In the genomic region with DNA sequence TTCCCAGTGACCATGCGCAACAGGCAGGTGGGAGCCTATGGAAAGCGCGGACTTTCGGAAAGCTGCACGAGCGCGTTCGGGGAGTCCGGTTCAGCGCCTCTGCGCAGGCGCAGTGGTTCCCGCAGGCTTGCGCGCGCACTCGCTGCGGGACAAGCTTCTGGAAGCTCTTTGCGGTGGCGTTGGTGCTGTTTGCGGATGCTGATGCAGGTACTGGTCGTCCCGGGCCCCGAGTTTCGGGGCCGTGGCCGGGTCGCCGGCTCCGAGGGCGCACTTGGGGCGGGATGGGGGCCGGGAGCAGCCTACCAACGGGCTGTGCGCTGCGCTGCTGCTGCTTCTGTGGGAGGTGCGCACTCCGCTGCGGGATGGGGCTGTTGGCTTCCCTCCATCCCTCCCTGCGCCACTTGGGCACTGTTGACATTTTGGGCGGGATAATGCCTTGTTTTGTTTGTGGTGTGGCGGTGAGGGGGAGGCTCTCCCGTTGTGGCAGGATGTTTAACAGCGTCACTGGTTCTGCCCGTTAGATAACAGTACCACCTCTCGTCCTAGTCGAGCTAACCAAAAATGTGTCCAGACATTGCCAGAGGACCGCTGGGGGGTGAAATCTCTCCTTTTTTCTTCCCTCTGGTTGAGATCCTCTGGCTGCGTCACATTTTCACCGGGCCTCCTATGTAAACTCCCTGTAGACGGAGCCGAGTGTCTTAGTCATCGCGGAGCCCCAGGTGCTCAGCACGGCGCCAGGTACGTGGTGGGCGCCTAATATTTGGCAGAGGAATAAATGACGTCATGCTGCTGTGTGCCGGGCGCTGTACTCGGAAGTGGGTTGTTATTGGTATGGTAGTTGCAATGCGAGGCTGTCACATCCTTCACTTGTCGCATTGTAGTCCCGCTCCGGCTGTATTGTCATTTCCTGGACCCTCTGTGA, we compare ENCODE assay signal across 8 cellular contexts. TPM values are rescaled to one million over a fixed set of nuclear protein-coding genes. Genes with fewer than 3 reads are reported as not detected.
DNase-seq lines count a peak whose midpoint lies in the region; ATAC-seq and TF ChIP-seq lines count a peak whose summit lies in the region.

A gene (plus strand): TSS at position 124 of the 922 bp plus-strand sequence. CDS start 2,217 bp downstream, outside the sequence.

- peak within 1 kb of the TSS; percentile 79 for H4K12ac ChIP-seq in trophoblast cell (ENCODE audit: low read depth, low read length)

- no peak within 1 kb of the TSS for H3K4ac ChIP-seq in trophoblast cell (ENCODE audit: low read depth, low read length)

- no peak within 1 kb of the TSS for H2BK120ac ChIP-seq in trophoblast cell (ENCODE audit: insufficient read depth, low read length, poor library complexity)

- no peak within 1 kb of the TSS for H2BK5ac ChIP-seq in trophoblast cell (ENCODE audit: low read depth, low read length, poor library complexity)

- peak within 1 kb of the TSS; percentile 93 for H3K4me2 ChIP-seq in trophoblast cell (ENCODE audit: low read length)

- H3K36me3 ChIP-seq in ascending aorta (peaks cover 7 to 34% of the 10 kb centered on the region in 2 donors), trophoblast cell (ENCODE audit: control insufficient read depth in 1 of 2, insufficient read depth in 2 of 2, low read length in 2 of 2) (no peaks in the 10 kb centered on the region), thoracic aorta (peaks cover 3% of the 10 kb centered on the region)

- no peak within 1 kb of the TSS for H3K18ac ChIP-seq in trophoblast cell (ENCODE audit: low read length)

- H2AK5ac ChIP-seq in trophoblast cell (ENCODE audit: low read length): no peak within 1 kb of the TSS

- H4K8ac ChIP-seq in trophoblast cell (ENCODE audit: low read depth, low read length): peak within 1 kb of the TSS; percentile 61

- peak within 1 kb of the TSS; percentile 1 for H4K91ac ChIP-seq in trophoblast cell (ENCODE audit: low read depth, low read length)

- peak within 1 kb of the TSS; percentile 87 for H3K4me3 Mint-ChIP-seq in T-helper 1 cell treated with Interleukin-12 subunit alpha and Interleukin-12 subunit beta and Interleukin-4 antibody, amounts not matched to agents 30 μg/mL and 1 μg/mL, for 36 hours

- H3K27me3 ChIP-seq in ascending aorta (no peaks in the 10 kb centered on the region), trophoblast cell (ENCODE audit: insufficient read depth, low read length) (no peaks in the 10 kb centered on the region), thoracic aorta (replicated peaks; ENCODE audit: insufficient read depth) (no peaks in the 10 kb centered on the region)

- peak within 1 kb of the TSS; percentile 44 for H3K4me3 ChIP-seq in GM12865 (ENCODE audit: low read depth, low read length)
- peak within 1 kb of the TSS; percentile 78 to 92 for H3K4me3 ChIP-seq in ascending aorta
- peak within 1 kb of the TSS; percentile 87 for H3K4me3 ChIP-seq in trophoblast cell (ENCODE audit: low read depth, low read length)
- H3K4me3 ChIP-seq in thoracic aorta: peak within 1 kb of the TSS; percentile 84

- H3K27ac ChIP-seq in ascending aorta: peak within 1 kb of the TSS; percentile 54 to 61
- H3K27ac ChIP-seq in trophoblast cell (ENCODE audit: low read depth, low read length): no peak within 1 kb of the TSS
- peak within 1 kb of the TSS; percentile 51 to 58 for H3K27ac ChIP-seq in thoracic aorta

- H3K9me3 Mint-ChIP-seq in T-helper 1 cell treated with Interleukin-12 subunit alpha and Interleukin-12 subunit beta and Interleukin-4 antibody, amounts not matched to agents 30 μg/mL and 1 μg/mL, for 36 hours: peaks cover 4% of the 10 kb centered on the region

- no CpG with 5 or more reads among the region's 66 CpGs for WGBS in trophoblast cell (ENCODE audit: extremely low coverage, insufficient coverage, insufficient read length)

- peaks cover 18% of the 10 kb centered on the region for H3K4me1 Mint-ChIP-seq in T-helper 1 cell treated with Interleukin-12 subunit alpha and Interleukin-12 subunit beta and Interleukin-4 antibody, amounts not matched to agents 30 μg/mL and 1 μg/mL, for 36 hours (ENCODE audit: low read depth)

- H2AFZ ChIP-seq in trophoblast cell (ENCODE audit: insufficient read depth, low read length, poor library complexity): peak within 1 kb of the TSS; percentile 85

- H3K4me1 ChIP-seq in ascending aorta (no peaks in the 10 kb centered on the region), trophoblast cell (ENCODE audit: control insufficient read depth in 1 of 2, insufficient read depth in 2 of 2, low read length in 2 of 2) (peaks cover 5 to 6% of the 10 kb centered on the region in 2 experiments), thoracic aorta (ENCODE audit: control insufficient read depth in 1 of 2, low read depth in 2 of 2) (peaks cover 5 to 11% of the 10 kb centered on the region in 2 donors)

- no peak within 1 kb of the TSS for H2BK12ac ChIP-seq in trophoblast cell (ENCODE audit: low read length)

- peak within 1 kb of the TSS; percentile 87 for H3K27ac Mint-ChIP-seq in T-helper 1 cell treated with Interleukin-12 subunit alpha and Interleukin-12 subunit beta and Interleukin-4 antibody, amounts not matched to agents 30 μg/mL and 1 μg/mL, for 36 hours

- peak within 1 kb of the TSS; percentile 76 for H3K9ac ChIP-seq in trophoblast cell (ENCODE audit: low read length)

- TF ChIP-seq CTCF in GM12865 (IDR thresholded peaks at IDR 0.05; ENCODE audit: insufficient read depth, low read depth, low read length, missing control alignments) (no peak), ascending aorta (IDR thresholded peaks at IDR 0.05) (no peak), thoracic aorta (IDR thresholded peaks at IDR 0.05) (no peak)

- H3K36me3 Mint-ChIP-seq in T-helper 1 cell treated with Interleukin-12 subunit alpha and Interleukin-12 subunit beta and Interleukin-4 antibody, amounts not matched to agents 30 μg/mL and 1 μg/mL, for 36 hours (ENCODE audit: low read depth): peaks cover 8% of the 10 kb centered on the region

- ATAC-seq in left ventricle myocardium superior (peak; percentile 95), thoracic aorta (ENCODE audit: insufficient number of reproducible peaks, low FRiP score, low read depth) (peak; percentile 11), GM19328 (IDR thresholded peaks at IDR 0.05; ENCODE audit: unreplicated experiment) (no peak)

- H3K27me3 Mint-ChIP-seq in T-helper 1 cell treated with Interleukin-12 subunit alpha and Interleukin-12 subunit beta and Interleukin-4 antibody, amounts not matched to agents 30 μg/mL and 1 μg/mL, for 36 hours (ENCODE audit: low read depth): no peaks in the 10 kb centered on the region

- intact Hi-C loops in ascending aorta (cut with DNase I) (no loop called here), left ventricle myocardium superior (cut with micrococcal nuclease) (no loop called here)

- H3K14ac ChIP-seq in trophoblast cell (ENCODE audit: low read length): no peak within 1 kb of the TSS

- H3K9me3 ChIP-seq in ascending aorta: peaks cover 5 to 20% of the 10 kb centered on the region in 2 donors
- no peaks in the 10 kb centered on the region for H3K9me3 ChIP-seq in trophoblast cell (ENCODE audit: insufficient read depth, low read depth, low read length)
- no peaks in the 10 kb centered on the region for H3K9me3 ChIP-seq in thoracic aorta

- H3K79me1 ChIP-seq in trophoblast cell (ENCODE audit: low read length): no peaks in the 10 kb centered on the region

- DNase-seq in GM12865 (ENCODE audit: low read depth) (peak; percentile 58), NCI-H1048 (lab: John Stamatoyannopoulos, UW) (peak; percentile 22), ascending aorta (ENCODE audit: low spot score in 2 of 2) (peak; percentile 13 to 78), left ventricle myocardium superior (peak; percentile 91), trophoblast cell (peak; percentile 42 to 76), thoracic aorta (ENCODE audit: low spot score) (no peak)

- H3K79me2 ChIP-seq in trophoblast cell (ENCODE audit: control insufficient read depth, insufficient read depth, low read length, poor library complexity): peaks cover 2% of the 10 kb centered on the region

- no peak within 1 kb of the TSS for H3K23ac ChIP-seq in trophoblast cell (ENCODE audit: low read length)

RNA-seq across cellular contexts. Expression of the gene that starts here (rescaled TPM):
- total RNA-seq in ascending aorta: 3.1 TPM
- 4.9 TPM for total RNA-seq in left ventricle myocardium superior
- polyA plus RNA-seq in trophoblast cell (2013): 0.55 and 0.58 TPM in 2 replicates
- 10 to 100 TPM in 1 of 2 donors, 1 to 10 TPM in 1; 9.7 to 17.8 TPM for total RNA-seq in thoracic aorta
